ENCODE assay signal across 1 cellular context in genomic region chr11:47425611-47426010, GRCh38.
TF ChIP-seq lines count a peak whose summit lies in the region.

No MANE protein-coding gene starts in this region.

TF ChIP-seq in GM12878, 131 proteins besides CTCF, POLR2A, EP300 and RAD21:
- TF ChIP-seq BMI1 (IDR thresholded peaks at IDR 0.05; ENCODE audit: borderline replicate concordance) (no peak), PBX3 (IDR thresholded peaks at IDR 0.05; ENCODE audit: insufficient replicate concordance, low read depth, low read length) (no peak), BCL11A (IDR thresholded peaks at IDR 0.05; ENCODE audit: low read depth, low read length) (no peak), TBL1XR1 (IDR thresholded peaks at IDR 0.05; ENCODE audit: low read depth, low read length) (no peak), RBBP5 (conservative IDR thresholded peaks at IDR 0.05) (no peak), REST (IDR thresholded peaks at IDR 0.05; ENCODE audit: low read depth, low read length) (no peak), IKZF2 (IDR thresholded peaks at IDR 0.05) (no peak), MAX (IDR thresholded peaks at IDR 0.05; ENCODE audit: low read depth, low read length) (no peak), YBX1 (IDR thresholded peaks at IDR 0.05) (no peak), LARP7 (IDR thresholded peaks at IDR 0.05) (no peak), MEF2B (IDR thresholded peaks at IDR 0.05; ENCODE audit: partially characterized antibody, poor library complexity, severe bottlenecking) (no peak), RAD51 (IDR thresholded peaks at IDR 0.05) (no peak), SPI1 (IDR thresholded peaks at IDR 0.05; ENCODE audit: borderline replicate concordance, insufficient read depth, low read depth, low read length) (no peak), TCF3 (IDR thresholded peaks at IDR 0.05; ENCODE audit: borderline replicate concordance, insufficient read depth, low read depth, low read length) (no peak), HCFC1 (IDR thresholded peaks at IDR 0.05; ENCODE audit: low read length) (no peak)
